ENCODE assay signal across 1 cellular context in genomic region chr4:139015269-139015947, GRCh38.
A peak's percentile ranks its signal among the peaks of the same experiment; 100 is the strongest.
TF ChIP-seq lines count a peak whose summit lies in the region.

A gene with protein sequence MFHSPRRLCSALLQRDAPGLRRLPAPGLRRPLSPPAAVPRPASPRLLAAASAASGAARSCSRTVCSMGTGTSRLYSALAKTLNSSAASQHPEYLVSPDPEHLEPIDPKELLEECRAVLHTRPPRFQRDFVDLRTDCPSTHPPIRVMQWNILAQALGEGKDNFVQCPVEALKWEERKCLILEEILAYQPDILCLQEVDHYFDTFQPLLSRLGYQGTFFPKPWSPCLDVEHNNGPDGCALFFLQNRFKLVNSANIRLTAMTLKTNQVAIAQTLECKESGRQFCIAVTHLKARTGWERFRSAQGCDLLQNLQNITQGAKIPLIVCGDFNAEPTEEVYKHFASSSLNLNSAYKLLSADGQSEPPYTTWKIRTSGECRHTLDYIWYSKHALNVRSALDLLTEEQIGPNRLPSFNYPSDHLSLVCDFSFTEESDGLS (plus strand): TSS chr4:139015781. CDS start chr4:139015982, 201 bp downstream.

TF ChIP-seq in HEK293, 187 proteins besides CTCF, POLR2A, EP300 and RAD21 (continued from another document and continues in another):
- TF ChIP-seq ZNF639 (tag by site-specific recombination; IDR thresholded peaks at IDR 0.05) (no peak), SCRT2 (tag by site-specific recombination; IDR thresholded peaks at IDR 0.05) (no peak), GLIS1 (tag by site-specific recombination; IDR thresholded peaks at IDR 0.05) (no peak), ZNF580 (tag by site-specific recombination; IDR thresholded peaks at IDR 0.05) (no peak), ZNF549 (tag by site-specific recombination; IDR thresholded peaks at IDR 0.05) (no peak), ZFHX2 (tag by site-specific recombination; conservative IDR thresholded peaks at IDR 0.05) (peak; percentile 63), SP7 (tag by site-specific recombination; IDR thresholded peaks at IDR 0.05) (0 out of 2 replicates have a peak, but pooled peaks have one; percentile 45), ZSCAN30 (tag by site-specific recombination; IDR thresholded peaks at IDR 0.05) (0 out of 2 replicates have a peak, but pooled peaks have one; percentile 11), ZXDB (tag by site-specific recombination; IDR thresholded peaks at IDR 0.05) (peak; percentile 41; the same call in 1 of the 2 replicates), ZNF785 (tag by site-specific recombination; IDR thresholded peaks at IDR 0.05) (no peak), ZNF610 (tag by site-specific recombination; IDR thresholded peaks at IDR 0.05; ENCODE audit: borderline replicate concordance) (peak; percentile 32; the same call in 1 of the 2 replicates), ZBTB17 (tag by site-specific recombination; IDR thresholded peaks at IDR 0.05) (peak; percentile 45), ZSCAN16 (tag by site-specific recombination; IDR thresholded peaks at IDR 0.05) (no peak), ATF2 (tag by site-specific recombination; IDR thresholded peaks at IDR 0.05; ENCODE audit: low read depth) (no peak), ZNF768 (tag by site-specific recombination; IDR thresholded peaks at IDR 0.05) (no peak), ZNF658 (tag by site-specific recombination; IDR thresholded peaks at IDR 0.05) (no peak), ZNF394 (tag by site-specific recombination; IDR thresholded peaks at IDR 0.05; ENCODE audit: borderline replicate concordance) (peak; percentile 41), ZNF777 (tag by site-specific recombination; IDR thresholded peaks at IDR 0.05; ENCODE audit: borderline replicate concordance) (no peak), ZNF629 (tag by site-specific recombination; IDR thresholded peaks at IDR 0.05) (no peak; the same call in 1 of the 2 replicates), ZNF449 (tag by site-specific recombination; IDR thresholded peaks at IDR 0.05) (peak; percentile 55; the same call in 1 of the 2 replicates), ZNF341 (tag by site-specific recombination; IDR thresholded peaks at IDR 0.05; ENCODE audit: low read depth) (peak; percentile 89), KLF16 (tag by site-specific recombination; IDR thresholded peaks at IDR 0.05) (peak; percentile 53; the same call in 1 of the 2 replicates), ZNF692 (tag by site-specific recombination; IDR thresholded peaks at IDR 0.05) (peak; percentile 82), ZNF140 (tag by site-specific recombination; IDR thresholded peaks at IDR 0.05) (no peak), ZIC2 (tag by site-specific recombination; IDR thresholded peaks at IDR 0.05) (peak; percentile 79), WT1 (tag by site-specific recombination; IDR thresholded peaks at IDR 0.05) (no peak), ZBTB49 (tag by site-specific recombination; IDR thresholded peaks at IDR 0.05; ENCODE audit: low read depth) (no peak), ZNF155 (tag by site-specific recombination; IDR thresholded peaks at IDR 0.05) (no peak)
- TF ChIP-seq, protein P1, sequence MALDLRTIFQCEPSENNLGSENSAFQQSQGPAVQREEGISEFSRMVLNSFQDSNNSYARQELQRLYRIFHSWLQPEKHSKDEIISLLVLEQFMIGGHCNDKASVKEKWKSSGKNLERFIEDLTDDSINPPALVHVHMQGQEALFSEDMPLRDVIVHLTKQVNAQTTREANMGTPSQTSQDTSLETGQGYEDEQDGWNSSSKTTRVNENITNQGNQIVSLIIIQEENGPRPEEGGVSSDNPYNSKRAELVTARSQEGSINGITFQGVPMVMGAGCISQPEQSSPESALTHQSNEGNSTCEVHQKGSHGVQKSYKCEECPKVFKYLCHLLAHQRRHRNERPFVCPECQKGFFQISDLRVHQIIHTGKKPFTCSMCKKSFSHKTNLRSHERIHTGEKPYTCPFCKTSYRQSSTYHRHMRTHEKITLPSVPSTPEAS (tag by site-specific recombination; IDR thresholded peaks at IDR 0.05): 0 out of 2 replicates have a peak, but pooled peaks have one; percentile 20
- TF ChIP-seq, protein P2, sequence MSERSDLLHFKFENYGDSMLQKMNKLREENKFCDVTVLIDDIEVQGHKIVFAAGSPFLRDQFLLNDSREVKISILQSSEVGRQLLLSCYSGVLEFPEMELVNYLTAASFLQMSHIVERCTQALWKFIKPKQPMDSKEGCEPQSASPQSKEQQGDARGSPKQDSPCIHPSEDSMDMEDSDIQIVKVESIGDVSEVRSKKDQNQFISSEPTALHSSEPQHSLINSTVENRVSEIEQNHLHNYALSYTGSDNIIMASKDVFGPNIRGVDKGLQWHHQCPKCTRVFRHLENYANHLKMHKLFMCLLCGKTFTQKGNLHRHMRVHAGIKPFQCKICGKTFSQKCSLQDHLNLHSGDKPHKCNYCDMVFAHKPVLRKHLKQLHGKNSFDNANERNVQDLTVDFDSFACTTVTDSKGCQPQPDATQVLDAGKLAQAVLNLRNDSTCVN (tag by site-specific recombination; optimal IDR thresholded peaks at IDR 0.05): peak; percentile 90
- TF ChIP-seq, protein P3, sequence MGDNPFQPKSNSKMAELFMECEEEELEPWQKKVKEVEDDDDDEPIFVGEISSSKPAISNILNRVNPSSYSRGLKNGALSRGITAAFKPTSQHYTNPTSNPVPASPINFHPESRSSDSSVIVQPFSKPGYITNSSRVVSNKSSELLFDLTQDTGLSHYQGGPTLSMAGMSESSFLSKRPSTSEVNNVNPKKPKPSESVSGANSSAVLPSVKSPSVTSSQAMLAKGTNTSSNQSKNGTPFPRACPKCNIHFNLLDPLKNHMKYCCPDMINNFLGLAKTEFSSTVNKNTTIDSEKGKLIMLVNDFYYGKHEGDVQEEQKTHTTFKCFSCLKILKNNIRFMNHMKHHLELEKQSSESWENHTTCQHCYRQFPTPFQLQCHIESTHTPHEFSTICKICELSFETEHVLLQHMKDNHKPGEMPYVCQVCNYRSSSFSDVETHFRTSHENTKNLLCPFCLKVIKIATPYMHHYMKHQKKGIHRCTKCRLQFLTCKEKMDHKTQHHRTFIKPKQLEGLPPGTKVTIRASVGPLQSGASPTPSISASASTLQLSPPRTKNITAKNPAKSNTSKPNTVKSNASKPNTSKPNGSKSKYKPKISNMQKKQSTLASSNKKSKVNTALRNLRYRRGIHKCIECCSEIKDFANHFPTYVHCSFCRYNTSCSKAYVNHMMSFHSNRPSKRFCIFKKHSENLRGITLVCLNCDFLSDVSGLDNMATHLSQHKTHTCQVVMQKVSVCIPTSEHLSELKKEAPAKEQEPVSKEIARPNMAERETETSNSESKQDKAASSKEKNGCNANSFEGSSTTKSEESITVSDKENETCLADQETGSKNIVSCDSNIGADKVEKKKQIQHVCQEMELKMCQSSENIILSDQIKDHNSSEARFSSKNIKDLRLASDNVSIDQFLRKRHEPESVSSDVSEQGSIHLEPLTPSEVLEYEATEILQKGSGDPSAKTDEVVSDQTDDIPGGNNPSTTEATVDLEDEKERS (tag by site-specific recombination; IDR thresholded peaks at IDR 0.05): no peak
- TF ChIP-seq, protein P4, sequence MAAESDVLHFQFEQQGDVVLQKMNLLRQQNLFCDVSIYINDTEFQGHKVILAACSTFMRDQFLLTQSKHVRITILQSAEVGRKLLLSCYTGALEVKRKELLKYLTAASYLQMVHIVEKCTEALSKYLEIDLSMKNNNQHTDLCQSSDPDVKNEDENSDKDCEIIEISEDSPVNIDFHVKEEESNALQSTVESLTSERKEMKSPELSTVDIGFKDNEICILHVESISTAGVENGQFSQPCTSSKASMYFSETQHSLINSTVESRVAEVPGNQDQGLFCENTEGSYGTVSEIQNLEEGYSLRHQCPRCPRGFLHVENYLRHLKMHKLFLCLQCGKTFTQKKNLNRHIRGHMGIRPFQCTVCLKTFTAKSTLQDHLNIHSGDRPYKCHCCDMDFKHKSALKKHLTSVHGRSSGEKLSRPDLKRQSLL (tag by site-specific recombination; IDR thresholded peaks at IDR 0.05): no peak
- TF ChIP-seq, protein P5, sequence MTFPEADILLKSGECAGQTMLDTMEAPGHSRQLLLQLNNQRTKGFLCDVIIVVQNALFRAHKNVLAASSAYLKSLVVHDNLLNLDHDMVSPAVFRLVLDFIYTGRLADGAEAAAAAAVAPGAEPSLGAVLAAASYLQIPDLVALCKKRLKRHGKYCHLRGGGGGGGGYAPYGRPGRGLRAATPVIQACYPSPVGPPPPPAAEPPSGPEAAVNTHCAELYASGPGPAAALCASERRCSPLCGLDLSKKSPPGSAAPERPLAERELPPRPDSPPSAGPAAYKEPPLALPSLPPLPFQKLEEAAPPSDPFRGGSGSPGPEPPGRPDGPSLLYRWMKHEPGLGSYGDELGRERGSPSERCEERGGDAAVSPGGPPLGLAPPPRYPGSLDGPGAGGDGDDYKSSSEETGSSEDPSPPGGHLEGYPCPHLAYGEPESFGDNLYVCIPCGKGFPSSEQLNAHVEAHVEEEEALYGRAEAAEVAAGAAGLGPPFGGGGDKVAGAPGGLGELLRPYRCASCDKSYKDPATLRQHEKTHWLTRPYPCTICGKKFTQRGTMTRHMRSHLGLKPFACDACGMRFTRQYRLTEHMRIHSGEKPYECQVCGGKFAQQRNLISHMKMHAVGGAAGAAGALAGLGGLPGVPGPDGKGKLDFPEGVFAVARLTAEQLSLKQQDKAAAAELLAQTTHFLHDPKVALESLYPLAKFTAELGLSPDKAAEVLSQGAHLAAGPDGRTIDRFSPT (tag by site-specific recombination; IDR thresholded peaks at IDR 0.05): 0 out of 2 replicates have a peak, but pooled peaks have one; percentile 46
- TF ChIP-seq, protein P6, sequence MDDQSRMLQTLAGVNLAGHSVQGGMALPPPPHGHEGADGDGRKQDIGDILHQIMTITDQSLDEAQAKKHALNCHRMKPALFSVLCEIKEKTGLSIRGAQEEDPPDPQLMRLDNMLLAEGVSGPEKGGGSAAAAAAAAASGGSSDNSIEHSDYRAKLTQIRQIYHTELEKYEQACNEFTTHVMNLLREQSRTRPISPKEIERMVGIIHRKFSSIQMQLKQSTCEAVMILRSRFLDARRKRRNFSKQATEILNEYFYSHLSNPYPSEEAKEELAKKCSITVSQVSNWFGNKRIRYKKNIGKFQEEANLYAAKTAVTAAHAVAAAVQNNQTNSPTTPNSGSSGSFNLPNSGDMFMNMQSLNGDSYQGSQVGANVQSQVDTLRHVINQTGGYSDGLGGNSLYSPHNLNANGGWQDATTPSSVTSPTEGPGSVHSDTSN (CRISPR knock-in tag; IDR thresholded peaks at IDR 0.05): 0 out of 2 replicates have a peak, but pooled peaks have one; percentile 17
